Comparison of ENCODE assay signal across 8 cellular contexts in genomic region chr1:117654485-117655219, GRCh38. TPM values are rescaled to one million over a fixed set of nuclear protein-coding genes. Genes with fewer than 3 reads are reported as not detected.
DNase-seq lines count a peak whose midpoint lies in the region; ATAC-seq, FAIRE-seq and TF ChIP-seq lines count a peak whose summit lies in the region.

No MANE protein-coding gene starts in this region.

- H3K4me1 Mint-ChIP-seq in activated naive CD4-positive, alpha-beta T cell treated with anti-CD3 and anti-CD28 coated beads, Interleukin-2, amount 50 U/mL, for 24 hours, result peaks cover 82% of the 10 kb centered on the region

- H3K4me3 Mint-ChIP-seq in activated naive CD4-positive, alpha-beta T cell treated with anti-CD3 and anti-CD28 coated beads, Interleukin-2, amount 50 U/mL, for 24 hours, result peak overlapping the region; percentile 30

- H3K9me3 ChIP-seq in RWPE2 (ENCODE audit: severe bottlenecking) (no peaks in the 10 kb centered on the region), psoas muscle (no peaks in the 10 kb centered on the region), adrenal gland (replicated peaks in 1 of 3) (no peaks in the 10 kb centered on the region)

- no peak for DNase-seq in activated naive CD4-positive, alpha-beta T cell (lab: John Stamatoyannopoulos, UW)
- no peak for DNase-seq in RWPE2 (ENCODE audit: low spot score)
- no peak for DNase-seq in psoas muscle
- DNase-seq in middle frontal gyrus (ENCODE audit: extremely low spot score, low spot score), result no peak
- no peak for DNase-seq in HTR-8/SVneo (ENCODE audit: insufficient read length, low spot score)
- DNase-seq in adrenal gland, result no peak

- WGBS in psoas muscle, 3 donors, result 75 to 87% (median 83%) methylated on average over 6 of the region's 6 CpGs
- WGBS in adrenal gland, 4 donors, result 81 to 86% (median 82%) methylated on average over 6 of the region's 6 CpGs

- intact Hi-C loops in psoas muscle (cut with DNase I) (no loop called here), adrenal gland (cut with DNase I) (no loop called here)

- H3K27me3 ChIP-seq in RWPE2 (ENCODE audit: insufficient read depth, poor library complexity, severe bottlenecking), result no peaks in the 10 kb centered on the region
- H3K27me3 ChIP-seq in psoas muscle (ENCODE audit: insufficient read depth in 3 of 3, low read length in 2 of 3), result no peaks in the 10 kb centered on the region
- H3K27me3 ChIP-seq in adrenal gland, result no peaks in the 10 kb centered on the region

- no peak for FAIRE-seq in HTR-8/SVneo (lab: Jason Lieb, UNC)

- no peak overlapping the region for H3K27ac ChIP-seq in RWPE2 (ENCODE audit: poor library complexity, severe bottlenecking)
- H3K27ac ChIP-seq in psoas muscle, result peak overlapping the region; percentile 23
- H3K27ac ChIP-seq in adrenal gland, result no peak overlapping the region

- ATAC-seq in HG03025 (IDR thresholded peaks at IDR 0.05; ENCODE audit: low FRiP score, unreplicated experiment) (peak; percentile 76), RWPE2 (ENCODE audit: low read depth) (peak; percentile 7; the same call in 1 of the 3 replicates), psoas muscle (no peak)

- H3K4me1 ChIP-seq in RWPE2 (ENCODE audit: insufficient read depth, poor library complexity, severe bottlenecking) (peaks cover 14% of the 10 kb centered on the region), psoas muscle (peaks cover 60% of the 10 kb centered on the region), adrenal gland (replicated peaks in 1 of 2) (no peaks in the 10 kb centered on the region)

- H3K4me3 ChIP-seq in RWPE2 (ENCODE audit: severe bottlenecking) (no peak overlapping the region), psoas muscle (no peak overlapping the region), adrenal gland (no peak overlapping the region)

- no peak for TF ChIP-seq CTCF in RWPE2 (IDR thresholded peaks at IDR 0.05; ENCODE audit: poor library complexity, severe bottlenecking)
- TF ChIP-seq CTCF in psoas muscle (IDR thresholded peaks at IDR 0.05), result no peak
- no peak for TF ChIP-seq CTCF in adrenal gland (IDR thresholded peaks at IDR 0.05)

- peaks cover 1% of the 10 kb centered on the region for H3K36me3 Mint-ChIP-seq in activated naive CD4-positive, alpha-beta T cell treated with anti-CD3 and anti-CD28 coated beads, Interleukin-2, amount 50 U/mL, for 24 hours

- H3K9me3 Mint-ChIP-seq in activated naive CD4-positive, alpha-beta T cell treated with anti-CD3 and anti-CD28 coated beads, Interleukin-2, amount 50 U/mL, for 24 hours, result no peaks in the 10 kb centered on the region

- TF ChIP-seq POLR2A in adrenal gland (IDR thresholded peaks at IDR 0.05), result no peak

- H3K27me3 Mint-ChIP-seq in activated naive CD4-positive, alpha-beta T cell treated with anti-CD3 and anti-CD28 coated beads, Interleukin-2, amount 50 U/mL, for 24 hours, result peaks cover 4% of the 10 kb centered on the region

- H3K27ac Mint-ChIP-seq in activated naive CD4-positive, alpha-beta T cell treated with anti-CD3 and anti-CD28 coated beads, Interleukin-2, amount 50 U/mL, for 24 hours, result peak overlapping the region; percentile 46

- H3K36me3 ChIP-seq in RWPE2 (ENCODE audit: low read depth) (no peaks in the 10 kb centered on the region), psoas muscle (ENCODE audit: insufficient read depth in 1 of 2, low read depth in 1 of 2) (no peaks in the 10 kb centered on the region), adrenal gland (replicated peaks in 1 of 2) (no peaks in the 10 kb centered on the region)

RNA-seq across cellular contexts. Expression of gene TENT5C, which starts 48.8 kb away (rescaled TPM):
- total RNA-seq in psoas muscle (10 to 100 TPM in 3 of 4 donors, 1 to 10 TPM in 1; 3.1 to 31.4 (median 15.9) TPM), adrenal gland (1 to 10 TPM; 1.5 to 8.5 (median 2.0) TPM)
- polyA plus RNA-seq in psoas muscle (1 to 10 TPM; 1.5 to 9.7 (median 2.7) TPM), adrenal gland (1 to 10 TPM in 1 of 3 donors, under 1 TPM in 2; 0.54 to 5.4 (median 0.72) TPM)

Comparison
In these comparisons a context has a peak if more than half of its experiments do, and no peak if none do; other contexts are left out.
1. ATAC-seq: peak in HG03025 (single experiment) and RWPE2 (single experiment); none in psoas muscle (0 of 4).